Comparison of ENCODE assay signal across 30 cellular contexts in genomic region chr1:45660336-45660735, GRCh38. TPM values are rescaled to one million over a fixed set of nuclear protein-coding genes. Genes with fewer than 3 reads are reported as not detected.
"Had no signal": no experiment of that assay in that cellular context is flagged by ENCODE, and none has a peak within 500 bp of the region (broad histone marks: within the 10 kb centered on the region; RNA-seq: fewer than 3 reads in every experiment).

No MANE protein-coding gene starts in this region.

- H3K27me3 ChIP-seq: ascending aorta, MG63 had no signal

- H3K27ac Mint-ChIP-seq: activated CD4-positive, alpha-beta memory T cell treated with anti-CD3 and anti-CD28 coated beads, Interleukin-2, amount 10 ng/mL, durations not matched to agents 7 days and 5 days; activated naive CD8-positive, alpha-beta T cell treated with anti-CD3 and anti-CD28 coated beads, Interleukin-2, amount 10 ng/mL, durations not matched to agents 7 days and 5 days had no signal

- H3K4me3 Mint-ChIP-seq: activated CD4-positive, alpha-beta memory T cell treated with anti-CD3 and anti-CD28 coated beads, Interleukin-2, amount 10 ng/mL, durations not matched to agents 7 days and 5 days; activated naive CD4-positive, alpha-beta T cell treated with anti-CD3 and anti-CD28 coated beads, Interleukin-2, amount 50 U/mL, for 24 hours; activated naive CD8-positive, alpha-beta T cell treated with anti-CD3 and anti-CD28 coated beads, Interleukin-2, amount 10 ng/mL, durations not matched to agents 7 days and 5 days had no signal

- ATAC-seq: Right ventricle myocardium inferior, SK-N-SH treated with all-trans-retinoic acid at 6 μM for 48 hours had no signal

- H3K9me3 ChIP-seq: ascending aorta, MG63 had no signal

- H3K4me3 ChIP-seq: ascending aorta, MG63, PC-9 had no signal

- H3K27ac ChIP-seq: ascending aorta, PC-9, RWPE1, WERI-Rb-1 had no signal

- H3K27me3 Mint-ChIP-seq: activated CD4-positive, alpha-beta memory T cell treated with anti-CD3 and anti-CD28 coated beads, Interleukin-2, amount 10 ng/mL, durations not matched to agents 7 days and 5 days; activated naive CD4-positive, alpha-beta T cell treated with anti-CD3 and anti-CD28 coated beads, Interleukin-2, amount 50 U/mL, for 24 hours; activated naive CD8-positive, alpha-beta T cell treated with anti-CD3 and anti-CD28 coated beads, Interleukin-2, amount 10 ng/mL, durations not matched to agents 7 days and 5 days had no signal

- H3K4me1 ChIP-seq: ascending aorta had no signal

- H3K9me3 Mint-ChIP-seq: activated CD4-positive, alpha-beta memory T cell treated with anti-CD3 and anti-CD28 coated beads, Interleukin-2, amount 10 ng/mL, durations not matched to agents 7 days and 5 days; activated naive CD4-positive, alpha-beta T cell treated with anti-CD3 and anti-CD28 coated beads, Interleukin-2, amount 50 U/mL, for 24 hours; activated naive CD8-positive, alpha-beta T cell treated with anti-CD3 and anti-CD28 coated beads, Interleukin-2, amount 10 ng/mL, durations not matched to agents 7 days and 5 days had no signal

- DNase-seq: activated CD4-positive, alpha-beta memory T cell treated with anti-CD3 and anti-CD28 coated beads, Interleukin-2, amount 10 ng/mL, durations not matched to agents 7 days and 5 days; activated CD4-positive, alpha-beta T cell treated with anti-CD3 and anti-CD28 coated beads for 1 hour; activated CD4-positive, alpha-beta T cell treated with anti-CD3 and anti-CD28 coated beads for 48 hours; activated CD4-positive, CD25-positive, alpha-beta regulatory T cell; activated gamma-delta T cell; activated naive CD4-positive, alpha-beta T cell treated with Interleukin-2 at 50 U/mL for 16 hours; activated naive CD8-positive, alpha-beta T cell treated with anti-CD3 and anti-CD28 coated beads, Interleukin-2, amount 10 ng/mL, durations not matched to agents 7 days and 5 days; activated T-cell treated with anti-CD3 and anti-CD28 coated beads, Interleukin-2, amount 50 U/mL, for 48 hours; amygdala; Kasumi-1; KG1; MG63; NCI-H1048; NCI-H1105 treated with DMSO at 0.1 percent for 48 hours; NCI-H1436 treated with DMSO at 0.1 percent for 48 hours; NCI-H1694 treated with DMSO at 0.1 percent for 48 hours; NCI-H2029; NCI-H345; NCI-H524 treated with DMSO at 0.1 percent for 48 hours; NK-92 treated with Interleukin-12 subunit alpha and Interleukin-12 subunit beta, amount 100 ng/mL, for 24 hours; PC-9; SIG-M5; T-helper 1 cell; T1000; WERI-Rb-1 had no signal

RNA-seq across cellular contexts. Expression of gene CCDC17, which starts 36.5 kb away (rescaled TPM):
- total RNA-seq: ascending aorta had no signal
